ENCODE assay signal across 8 cellular contexts in the genomic region with DNA sequence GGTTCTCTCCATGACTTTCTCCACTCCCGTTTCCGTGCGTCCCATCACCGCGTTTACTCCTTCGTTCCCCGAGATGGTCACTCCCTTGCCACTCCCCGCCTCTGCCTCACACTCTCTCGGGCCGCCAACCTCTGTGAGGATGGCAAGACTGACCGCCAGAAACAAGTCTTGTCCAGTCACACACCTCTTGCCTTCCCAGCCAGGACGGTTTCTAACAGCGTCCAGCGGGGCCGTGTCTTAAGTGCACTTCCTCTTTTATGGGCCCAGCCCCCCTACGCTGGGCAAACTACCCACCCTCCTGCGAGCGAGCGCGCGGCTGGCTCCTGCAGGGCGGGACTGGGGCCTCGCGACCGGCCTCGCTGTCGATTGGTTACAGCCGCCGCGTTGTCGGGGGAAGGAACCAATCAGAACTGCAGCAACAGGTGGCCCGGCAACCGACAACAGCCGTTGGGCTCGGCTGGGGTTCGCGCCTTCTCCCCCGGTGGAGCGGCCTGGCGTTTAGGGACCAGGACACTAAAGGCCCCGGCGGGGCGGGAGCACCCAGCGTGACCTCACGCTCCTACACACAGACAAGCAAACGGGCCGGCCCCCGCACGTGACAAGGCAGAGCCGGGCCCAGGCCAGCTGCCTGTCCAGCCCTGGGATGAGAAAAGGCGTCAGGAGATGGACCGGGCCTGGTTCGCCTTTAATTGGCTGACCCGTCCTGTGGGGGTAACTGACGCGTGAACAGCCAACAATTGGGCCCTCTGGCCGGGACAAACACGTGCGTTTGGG. TPM values are rescaled to one million over a fixed set of nuclear protein-coding genes. Genes with fewer than 3 reads are reported as not detected.
DNase-seq lines count a peak whose midpoint lies in the region; ATAC-seq and TF ChIP-seq lines count a peak whose summit lies in the region.

No MANE protein-coding gene starts in this region.

- peak overlapping the region; percentile 98 for H3K4me3 Mint-ChIP-seq in activated naive CD8-positive, alpha-beta T cell

- TF ChIP-seq POLR2A in ovary (IDR thresholded peaks at IDR 0.05), result peak; percentile 16

- TF ChIP-seq EP300 in ovary (IDR thresholded peaks at IDR 0.05), result no peak

- peak; percentile 72 for ATAC-seq in HG02610 (IDR thresholded peaks at IDR 0.05; ENCODE audit: unreplicated experiment)
- ATAC-seq in SK-N-SH treated with all-trans-retinoic acid at 6 μM for 48 hours, result peak; percentile 94
- peak; percentile 95 for ATAC-seq in Right ventricle myocardium superior (ENCODE audit: poor library complexity)

- H3K27me3 Mint-ChIP-seq in activated naive CD8-positive, alpha-beta T cell, result no peaks in the 10 kb centered on the region

- H3K4me1 ChIP-seq in ovary (ENCODE audit: insufficient read depth) (no peaks in the 10 kb centered on the region), thymus (ENCODE audit: control insufficient read depth, insufficient read depth, low read length) (peaks cover 23% of the 10 kb centered on the region)

- no peaks in the 10 kb centered on the region for H3K27me3 ChIP-seq in ovary
- no peaks in the 10 kb centered on the region for H3K27me3 ChIP-seq in thymus (ENCODE audit: control insufficient read depth, insufficient read depth)

- H3K4me3 ChIP-seq in ovary (peak overlapping the region; percentile 36), thymus (ENCODE audit: low read length) (peak overlapping the region; percentile 65)

- intact Hi-C loops in Right ventricle myocardium superior (cut with DNase I), result no loop called here
- intact Hi-C loops in ovary (cut with DNase I), result no loop called here

- H3K4me1 Mint-ChIP-seq in activated naive CD8-positive, alpha-beta T cell (ENCODE audit: low read depth), result peaks cover 57% of the 10 kb centered on the region

- WGBS in ovary, 3 donors, result 1% methylated on average over 58 to 59 of the region's 59 CpGs
- 5% methylated on average over 59 of the region's 59 CpGs for WGBS in thymus

- H3K9me3 Mint-ChIP-seq in activated naive CD8-positive, alpha-beta T cell (ENCODE audit: low read depth), result no peaks in the 10 kb centered on the region

- TF ChIP-seq CTCF in GM10266 (IDR thresholded peaks at IDR 0.05; ENCODE audit: control insufficient read depth, insufficient read depth, low read depth, missing control alignments) (no peak), ovary (IDR thresholded peaks at IDR 0.05) (no peak)

- DNase-seq in GM10266 (ENCODE audit: extremely low spot score) (peak; percentile 97), NCI-H1092 treated with DMSO at 0.1 percent for 48 hours (lab: John Stamatoyannopoulos, UW) (peak; percentile 98), Right ventricle myocardium superior (peak; percentile 96), ovary (peak; percentile 77 to 85 (median 81))

- H3K9me3 ChIP-seq in ovary, result no peaks in the 10 kb centered on the region
- no peaks in the 10 kb centered on the region for H3K9me3 ChIP-seq in thymus (ENCODE audit: control insufficient read depth)

- peak overlapping the region; percentile 100 for H3K27ac Mint-ChIP-seq in activated naive CD8-positive, alpha-beta T cell

- H3K27ac ChIP-seq in ovary (peak overlapping the region in 1 of 2 donors; percentile 58), thymus (ENCODE audit: low read depth) (peak overlapping the region; percentile 96)

- no peaks in the 10 kb centered on the region for H3K36me3 ChIP-seq in ovary
- peaks cover 21% of the 10 kb centered on the region for H3K36me3 ChIP-seq in thymus (ENCODE audit: control insufficient read depth, insufficient read depth)

- H3K36me3 Mint-ChIP-seq in activated naive CD8-positive, alpha-beta T cell, result peaks cover 2% of the 10 kb centered on the region

TF ChIP-seq in SK-N-SH treated with all-trans-retinoic acid at 6 μM for 48 hours, 23 proteins besides CTCF, POLR2A, EP300 and RAD21:
- no peak for TF ChIP-seq ZFP30 (CRISPR knock-in tag; IDR thresholded peaks at IDR 0.05)
- peak; percentile 86; the same call in 1 of the 2 replicates for TF ChIP-seq SNAI2 (CRISPR knock-in tag; IDR thresholded peaks at IDR 0.05)
- TF ChIP-seq ZFP3 (CRISPR knock-in tag; IDR thresholded peaks at IDR 0.05), result peak; percentile 97

RNA-seq across cellular contexts. Expression of a gene that starts 0.5 kb away (rescaled TPM):
- total RNA-seq in Right ventricle myocardium superior (25.8 TPM), ovary (10 to 100 TPM in 5 of 7 donors, 1 to 10 TPM in 2; 3.7 to 86.9 (median 16.5) TPM)
- polyA plus RNA-seq in ovary (10 to 100 TPM in 1 of 2 donors, 1 to 10 TPM in 1; 4.9 to 31.5 TPM), thymus (119 TPM)

RNA-seq across cellular contexts. Expression of a gene that starts 25.7 kb away (rescaled TPM):
- total RNA-seq in Right ventricle myocardium superior (17.2 TPM), ovary (1 to 10 TPM in 5 of 7 donors, under 1 TPM in 2; 0.72 to 2.2 (median 1.2) TPM)
- polyA plus RNA-seq in ovary (under 1 TPM; 0.70 to 0.84 TPM), thymus (2.1 TPM)

RNA-seq across cellular contexts. Expression of a gene that starts 32.4 kb away (rescaled TPM):
- total RNA-seq in Right ventricle myocardium superior, result not detected
- total RNA-seq in ovary, result 10 to 100 TPM in 1 of 7 donors, 1 to 10 TPM in 3, under 1 TPM in 2, not detected in 1; 0.48 to 23.3 (median 2.5) TPM
- polyA plus RNA-seq in ovary, result under 1 TPM in 1 of 2 donors, not detected in 1; 0.36 TPM
- polyA plus RNA-seq in thymus, result 0.30 TPM
